In genomic region chr9:95373765-95374435, GRCh38 we compare ENCODE assay signal across 21 cellular contexts.
"Had no signal": no experiment of that assay in that cellular context is flagged by ENCODE, and none has a peak within 500 bp of the region (broad histone marks: within the 10 kb centered on the region; RNA-seq: fewer than 3 reads in every experiment).

No MANE protein-coding gene starts in this region.

- H3K4me1 Mint-ChIP-seq: activated naive CD4-positive, alpha-beta T cell treated with anti-CD3 and anti-CD28 coated beads, Interleukin-2, amount 50 U/mL, for 24 hours; immature natural killer cell; memory B cell; naive B cell; stimulated activated memory B cell treated with anti-CD40 and anti-IgM and Interleukin-4, amounts not matched to agents 10 μg/mL and 1 μg/mL and 100 μg/mL, for 72 hours had no signal

- H3K4me3 Mint-ChIP-seq: activated naive CD4-positive, alpha-beta T cell treated with anti-CD3 and anti-CD28 coated beads, Interleukin-2, amount 50 U/mL, for 24 hours; immature natural killer cell; memory B cell; naive B cell; stimulated activated memory B cell treated with anti-CD40 and anti-IgM and Interleukin-4, amounts not matched to agents 10 μg/mL and 1 μg/mL and 100 μg/mL, for 72 hours had no signal

- H3K27ac ChIP-seq: ascending aorta, breast epithelium, esophagus squamous epithelium, ovary, thoracic aorta, upper lobe of right lung had no signal

- DNase-seq: activated CD4-positive, alpha-beta T cell treated with anti-CD3 and anti-CD28 coated beads, Interleukin-2, amount 50 U/mL, for 1 hour; activated CD8-positive, alpha-beta memory T cell treated with anti-CD3 and anti-CD28 coated beads, Interleukin-2, amount 50 U/mL, for 4 hours; activated effector memory CD4-positive, alpha-beta T cell treated with Interleukin-2 at 50 U/mL for 16 hours; activated T-cell treated with anti-CD3 and anti-CD28 coated beads, Interleukin-2, amount 50 U/mL, for 48 hours; cortex of kidney; effector CD8-positive, alpha-beta T cell; esophagus squamous epithelium; immature natural killer cell; mucosa of descending colon; naive B cell; ovary; stimulated activated CD4-positive, alpha-beta T cell treated with anti-CD3 and anti-CD28 coated beads, Interleukin-4, amount 100 ng/mL, for 4 hours; T-helper 1 cell; T-helper 9 cell; upper lobe of right lung had no signal

- H3K27ac Mint-ChIP-seq: activated naive CD4-positive, alpha-beta T cell treated with anti-CD3 and anti-CD28 coated beads, Interleukin-2, amount 50 U/mL, for 24 hours; immature natural killer cell; memory B cell; naive B cell; stimulated activated memory B cell treated with anti-CD40 and anti-IgM and Interleukin-4, amounts not matched to agents 10 μg/mL and 1 μg/mL and 100 μg/mL, for 72 hours had no signal

- H3K36me3 Mint-ChIP-seq: activated naive CD4-positive, alpha-beta T cell treated with anti-CD3 and anti-CD28 coated beads, Interleukin-2, amount 50 U/mL, for 24 hours; immature natural killer cell; memory B cell; naive B cell; stimulated activated memory B cell treated with anti-CD40 and anti-IgM and Interleukin-4, amounts not matched to agents 10 μg/mL and 1 μg/mL and 100 μg/mL, for 72 hours had no signal

- H3K9me3 Mint-ChIP-seq: activated naive CD4-positive, alpha-beta T cell treated with anti-CD3 and anti-CD28 coated beads, Interleukin-2, amount 50 U/mL, for 24 hours; immature natural killer cell had no signal
